Comparison of ENCODE assay signal across 1 cellular context in the genomic region with DNA sequence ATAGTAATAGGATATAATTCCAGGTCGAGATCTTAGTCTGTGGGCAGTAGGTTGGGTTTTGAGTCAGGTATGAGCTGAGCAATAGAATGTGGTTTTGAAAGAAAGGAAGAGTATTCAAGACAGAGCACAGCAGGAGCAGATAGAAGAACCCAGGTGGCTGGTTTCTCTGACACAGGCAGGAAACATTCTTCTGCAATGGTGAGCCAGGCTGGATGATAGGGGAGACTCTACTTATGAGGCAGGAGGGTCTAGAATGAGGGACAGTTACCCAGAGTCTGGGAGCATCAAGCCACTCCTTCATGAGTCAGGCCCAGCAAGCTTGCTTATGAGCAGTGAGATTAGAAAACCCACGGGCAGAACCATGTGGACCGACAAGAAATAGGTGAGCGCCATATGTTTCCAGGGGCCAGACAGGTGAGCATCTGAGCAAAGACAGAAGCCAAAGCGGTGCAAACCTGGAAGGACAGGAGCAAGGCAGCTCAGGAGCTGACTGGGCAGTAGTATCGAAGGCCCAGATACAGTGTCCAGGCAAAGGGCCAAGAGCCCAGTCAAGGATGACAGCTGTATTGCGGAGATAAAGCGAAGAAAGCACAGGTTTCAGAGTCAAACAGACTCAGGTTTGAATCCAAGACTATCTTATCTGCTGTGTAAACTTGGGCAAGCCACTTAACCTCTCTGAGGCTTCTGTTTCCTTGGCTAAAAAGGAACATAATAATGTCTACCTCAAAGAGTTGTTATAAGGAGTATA.
TF ChIP-seq lines count a peak whose summit lies in the region.

No MANE protein-coding gene starts in this region.

TF ChIP-seq in K562, 482 proteins besides CTCF, POLR2A, EP300 and RAD21 (continued from another document and continues in another):
- TF ChIP-seq ETV1 (tag; conservative IDR thresholded peaks at IDR 0.05; ENCODE audit: low read depth) (no peak), BHLHE40 (IDR thresholded peaks at IDR 0.05; ENCODE audit: low read length) (no peak), ZFPM2 (CRISPR knock-in tag; IDR thresholded peaks at IDR 0.05) (no peak), RBM39 (optimal IDR thresholded peaks at IDR 0.05; ENCODE audit: low read depth, low read length) (no peak), USF1 (CRISPR knock-in tag; IDR thresholded peaks at IDR 0.05) (no peak), ETV6 (IDR thresholded peaks at IDR 0.05; ENCODE audit: borderline replicate concordance in 1 of 2, low read depth in 2 of 2, low read length in 1 of 2) (no peak), ETV6 (CRISPR knock-in tag; IDR thresholded peaks at IDR 0.05; ENCODE audit: borderline replicate concordance) (no peak), KAT8 (IDR thresholded peaks at IDR 0.05; ENCODE audit: low read depth) (no peak), ZBTB2 (IDR thresholded peaks at IDR 0.05) (no peak), PRPF4 (IDR thresholded peaks at IDR 0.05; ENCODE audit: insufficient read depth, low read depth, low read length, poor library complexity, severe bottlenecking) (no peak), ARID1B (IDR thresholded peaks at IDR 0.05) (peak; percentile 89), ATF7 (IDR thresholded peaks at IDR 0.05) (no peak), STAG1 (CRISPR knock-in tag; IDR thresholded peaks at IDR 0.05; ENCODE audit: borderline replicate concordance) (no peak), GMEB1 (CRISPR knock-in tag; IDR thresholded peaks at IDR 0.05) (no peak), FOXM1 (IDR thresholded peaks at IDR 0.05; ENCODE audit: low read depth) (no peak), FOXM1 (CRISPR knock-in tag; IDR thresholded peaks at IDR 0.05; ENCODE audit: low read depth) (no peak), PML (IDR thresholded peaks at IDR 0.05; ENCODE audit: low read length) (peak; percentile 52; the same call in 1 of the 2 replicates), U2AF1 (optimal IDR thresholded peaks at IDR 0.05; ENCODE audit: low read depth, low read length) (no peak), PHF20 (IDR thresholded peaks at IDR 0.05; ENCODE audit: partially characterized antibody) (no peak), KDM4B (IDR thresholded peaks at IDR 0.05; ENCODE audit: borderline replicate concordance in 2 of 2, low read depth in 1 of 2) (no peak), SMAD2 (IDR thresholded peaks at IDR 0.05; ENCODE audit: low read depth, low read length) (no peak), SIN3B (IDR thresholded peaks at IDR 0.05; ENCODE audit: low read depth) (no peak), ZNF124 (CRISPR knock-in tag; IDR thresholded peaks at IDR 0.05) (no peak), TAF9B (IDR thresholded peaks at IDR 0.05; ENCODE audit: partially characterized antibody) (no peak), ETS1 (conservative IDR thresholded peaks at IDR 0.05; ENCODE audit: control insufficient read depth, low read depth, low read length) (no peak), ELF4 (CRISPR knock-in tag; IDR thresholded peaks at IDR 0.05) (no peak)
- TF ChIP-seq, protein P1, sequence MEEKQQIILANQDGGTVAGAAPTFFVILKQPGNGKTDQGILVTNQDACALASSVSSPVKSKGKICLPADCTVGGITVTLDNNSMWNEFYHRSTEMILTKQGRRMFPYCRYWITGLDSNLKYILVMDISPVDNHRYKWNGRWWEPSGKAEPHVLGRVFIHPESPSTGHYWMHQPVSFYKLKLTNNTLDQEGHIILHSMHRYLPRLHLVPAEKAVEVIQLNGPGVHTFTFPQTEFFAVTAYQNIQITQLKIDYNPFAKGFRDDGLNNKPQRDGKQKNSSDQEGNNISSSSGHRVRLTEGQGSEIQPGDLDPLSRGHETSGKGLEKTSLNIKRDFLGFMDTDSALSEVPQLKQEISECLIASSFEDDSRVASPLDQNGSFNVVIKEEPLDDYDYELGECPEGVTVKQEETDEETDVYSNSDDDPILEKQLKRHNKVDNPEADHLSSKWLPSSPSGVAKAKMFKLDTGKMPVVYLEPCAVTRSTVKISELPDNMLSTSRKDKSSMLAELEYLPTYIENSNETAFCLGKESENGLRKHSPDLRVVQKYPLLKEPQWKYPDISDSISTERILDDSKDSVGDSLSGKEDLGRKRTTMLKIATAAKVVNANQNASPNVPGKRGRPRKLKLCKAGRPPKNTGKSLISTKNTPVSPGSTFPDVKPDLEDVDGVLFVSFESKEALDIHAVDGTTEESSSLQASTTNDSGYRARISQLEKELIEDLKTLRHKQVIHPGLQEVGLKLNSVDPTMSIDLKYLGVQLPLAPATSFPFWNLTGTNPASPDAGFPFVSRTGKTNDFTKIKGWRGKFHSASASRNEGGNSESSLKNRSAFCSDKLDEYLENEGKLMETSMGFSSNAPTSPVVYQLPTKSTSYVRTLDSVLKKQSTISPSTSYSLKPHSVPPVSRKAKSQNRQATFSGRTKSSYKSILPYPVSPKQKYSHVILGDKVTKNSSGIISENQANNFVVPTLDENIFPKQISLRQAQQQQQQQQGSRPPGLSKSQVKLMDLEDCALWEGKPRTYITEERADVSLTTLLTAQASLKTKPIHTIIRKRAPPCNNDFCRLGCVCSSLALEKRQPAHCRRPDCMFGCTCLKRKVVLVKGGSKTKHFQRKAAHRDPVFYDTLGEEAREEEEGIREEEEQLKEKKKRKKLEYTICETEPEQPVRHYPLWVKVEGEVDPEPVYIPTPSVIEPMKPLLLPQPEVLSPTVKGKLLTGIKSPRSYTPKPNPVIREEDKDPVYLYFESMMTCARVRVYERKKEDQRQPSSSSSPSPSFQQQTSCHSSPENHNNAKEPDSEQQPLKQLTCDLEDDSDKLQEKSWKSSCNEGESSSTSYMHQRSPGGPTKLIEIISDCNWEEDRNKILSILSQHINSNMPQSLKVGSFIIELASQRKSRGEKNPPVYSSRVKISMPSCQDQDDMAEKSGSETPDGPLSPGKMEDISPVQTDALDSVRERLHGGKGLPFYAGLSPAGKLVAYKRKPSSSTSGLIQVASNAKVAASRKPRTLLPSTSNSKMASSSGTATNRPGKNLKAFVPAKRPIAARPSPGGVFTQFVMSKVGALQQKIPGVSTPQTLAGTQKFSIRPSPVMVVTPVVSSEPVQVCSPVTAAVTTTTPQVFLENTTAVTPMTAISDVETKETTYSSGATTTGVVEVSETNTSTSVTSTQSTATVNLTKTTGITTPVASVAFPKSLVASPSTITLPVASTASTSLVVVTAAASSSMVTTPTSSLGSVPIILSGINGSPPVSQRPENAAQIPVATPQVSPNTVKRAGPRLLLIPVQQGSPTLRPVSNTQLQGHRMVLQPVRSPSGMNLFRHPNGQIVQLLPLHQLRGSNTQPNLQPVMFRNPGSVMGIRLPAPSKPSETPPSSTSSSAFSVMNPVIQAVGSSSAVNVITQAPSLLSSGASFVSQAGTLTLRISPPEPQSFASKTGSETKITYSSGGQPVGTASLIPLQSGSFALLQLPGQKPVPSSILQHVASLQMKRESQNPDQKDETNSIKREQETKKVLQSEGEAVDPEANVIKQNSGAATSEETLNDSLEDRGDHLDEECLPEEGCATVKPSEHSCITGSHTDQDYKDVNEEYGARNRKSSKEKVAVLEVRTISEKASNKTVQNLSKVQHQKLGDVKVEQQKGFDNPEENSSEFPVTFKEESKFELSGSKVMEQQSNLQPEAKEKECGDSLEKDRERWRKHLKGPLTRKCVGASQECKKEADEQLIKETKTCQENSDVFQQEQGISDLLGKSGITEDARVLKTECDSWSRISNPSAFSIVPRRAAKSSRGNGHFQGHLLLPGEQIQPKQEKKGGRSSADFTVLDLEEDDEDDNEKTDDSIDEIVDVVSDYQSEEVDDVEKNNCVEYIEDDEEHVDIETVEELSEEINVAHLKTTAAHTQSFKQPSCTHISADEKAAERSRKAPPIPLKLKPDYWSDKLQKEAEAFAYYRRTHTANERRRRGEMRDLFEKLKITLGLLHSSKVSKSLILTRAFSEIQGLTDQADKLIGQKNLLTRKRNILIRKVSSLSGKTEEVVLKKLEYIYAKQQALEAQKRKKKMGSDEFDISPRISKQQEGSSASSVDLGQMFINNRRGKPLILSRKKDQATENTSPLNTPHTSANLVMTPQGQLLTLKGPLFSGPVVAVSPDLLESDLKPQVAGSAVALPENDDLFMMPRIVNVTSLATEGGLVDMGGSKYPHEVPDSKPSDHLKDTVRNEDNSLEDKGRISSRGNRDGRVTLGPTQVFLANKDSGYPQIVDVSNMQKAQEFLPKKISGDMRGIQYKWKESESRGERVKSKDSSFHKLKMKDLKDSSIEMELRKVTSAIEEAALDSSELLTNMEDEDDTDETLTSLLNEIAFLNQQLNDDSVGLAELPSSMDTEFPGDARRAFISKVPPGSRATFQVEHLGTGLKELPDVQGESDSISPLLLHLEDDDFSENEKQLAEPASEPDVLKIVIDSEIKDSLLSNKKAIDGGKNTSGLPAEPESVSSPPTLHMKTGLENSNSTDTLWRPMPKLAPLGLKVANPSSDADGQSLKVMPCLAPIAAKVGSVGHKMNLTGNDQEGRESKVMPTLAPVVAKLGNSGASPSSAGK (IDR thresholded peaks at IDR 0.05), result no peak
- TF ChIP-seq, protein P2, sequence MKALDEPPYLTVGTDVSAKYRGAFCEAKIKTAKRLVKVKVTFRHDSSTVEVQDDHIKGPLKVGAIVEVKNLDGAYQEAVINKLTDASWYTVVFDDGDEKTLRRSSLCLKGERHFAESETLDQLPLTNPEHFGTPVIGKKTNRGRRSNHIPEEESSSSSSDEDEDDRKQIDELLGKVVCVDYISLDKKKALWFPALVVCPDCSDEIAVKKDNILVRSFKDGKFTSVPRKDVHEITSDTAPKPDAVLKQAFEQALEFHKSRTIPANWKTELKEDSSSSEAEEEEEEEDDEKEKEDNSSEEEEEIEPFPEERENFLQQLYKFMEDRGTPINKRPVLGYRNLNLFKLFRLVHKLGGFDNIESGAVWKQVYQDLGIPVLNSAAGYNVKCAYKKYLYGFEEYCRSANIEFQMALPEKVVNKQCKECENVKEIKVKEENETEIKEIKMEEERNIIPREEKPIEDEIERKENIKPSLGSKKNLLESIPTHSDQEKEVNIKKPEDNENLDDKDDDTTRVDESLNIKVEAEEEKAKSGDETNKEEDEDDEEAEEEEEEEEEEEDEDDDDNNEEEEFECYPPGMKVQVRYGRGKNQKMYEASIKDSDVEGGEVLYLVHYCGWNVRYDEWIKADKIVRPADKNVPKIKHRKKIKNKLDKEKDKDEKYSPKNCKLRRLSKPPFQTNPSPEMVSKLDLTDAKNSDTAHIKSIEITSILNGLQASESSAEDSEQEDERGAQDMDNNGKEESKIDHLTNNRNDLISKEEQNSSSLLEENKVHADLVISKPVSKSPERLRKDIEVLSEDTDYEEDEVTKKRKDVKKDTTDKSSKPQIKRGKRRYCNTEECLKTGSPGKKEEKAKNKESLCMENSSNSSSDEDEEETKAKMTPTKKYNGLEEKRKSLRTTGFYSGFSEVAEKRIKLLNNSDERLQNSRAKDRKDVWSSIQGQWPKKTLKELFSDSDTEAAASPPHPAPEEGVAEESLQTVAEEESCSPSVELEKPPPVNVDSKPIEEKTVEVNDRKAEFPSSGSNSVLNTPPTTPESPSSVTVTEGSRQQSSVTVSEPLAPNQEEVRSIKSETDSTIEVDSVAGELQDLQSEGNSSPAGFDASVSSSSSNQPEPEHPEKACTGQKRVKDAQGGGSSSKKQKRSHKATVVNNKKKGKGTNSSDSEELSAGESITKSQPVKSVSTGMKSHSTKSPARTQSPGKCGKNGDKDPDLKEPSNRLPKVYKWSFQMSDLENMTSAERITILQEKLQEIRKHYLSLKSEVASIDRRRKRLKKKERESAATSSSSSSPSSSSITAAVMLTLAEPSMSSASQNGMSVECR (CRISPR knock-in tag; IDR thresholded peaks at IDR 0.05), result no peak
- TF ChIP-seq, protein P3, sequence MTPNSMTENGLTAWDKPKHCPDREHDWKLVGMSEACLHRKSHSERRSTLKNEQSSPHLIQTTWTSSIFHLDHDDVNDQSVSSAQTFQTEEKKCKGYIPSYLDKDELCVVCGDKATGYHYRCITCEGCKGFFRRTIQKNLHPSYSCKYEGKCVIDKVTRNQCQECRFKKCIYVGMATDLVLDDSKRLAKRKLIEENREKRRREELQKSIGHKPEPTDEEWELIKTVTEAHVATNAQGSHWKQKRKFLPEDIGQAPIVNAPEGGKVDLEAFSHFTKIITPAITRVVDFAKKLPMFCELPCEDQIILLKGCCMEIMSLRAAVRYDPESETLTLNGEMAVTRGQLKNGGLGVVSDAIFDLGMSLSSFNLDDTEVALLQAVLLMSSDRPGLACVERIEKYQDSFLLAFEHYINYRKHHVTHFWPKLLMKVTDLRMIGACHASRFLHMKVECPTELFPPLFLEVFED (CRISPR knock-in tag; conservative IDR thresholded peaks at IDR 0.05), result no peak
